Comparison of ENCODE assay signal across 1 cellular context in genomic region chr12:6873094-6874006, GRCh38.
A peak's percentile ranks its signal among the peaks of the same experiment; 100 is the strongest.
TF ChIP-seq lines count a peak whose summit lies in the region.

SPSB2 (minus strand) TSS chr12:6873303; CDS start chr12:6872901, 402 bp downstream.

TF ChIP-seq in SK-N-SH, 30 proteins besides CTCF, POLR2A, EP300 and RAD21 (continued from another document):
- TF ChIP-seq TEAD4 (IDR thresholded peaks at IDR 0.05; ENCODE audit: borderline replicate concordance, insufficient read depth), result no peak
- TF ChIP-seq, protein P1, sequence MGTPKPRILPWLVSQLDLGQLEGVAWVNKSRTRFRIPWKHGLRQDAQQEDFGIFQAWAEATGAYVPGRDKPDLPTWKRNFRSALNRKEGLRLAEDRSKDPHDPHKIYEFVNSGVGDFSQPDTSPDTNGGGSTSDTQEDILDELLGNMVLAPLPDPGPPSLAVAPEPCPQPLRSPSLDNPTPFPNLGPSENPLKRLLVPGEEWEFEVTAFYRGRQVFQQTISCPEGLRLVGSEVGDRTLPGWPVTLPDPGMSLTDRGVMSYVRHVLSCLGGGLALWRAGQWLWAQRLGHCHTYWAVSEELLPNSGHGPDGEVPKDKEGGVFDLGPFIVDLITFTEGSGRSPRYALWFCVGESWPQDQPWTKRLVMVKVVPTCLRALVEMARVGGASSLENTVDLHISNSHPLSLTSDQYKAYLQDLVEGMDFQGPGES (IDR thresholded peaks at IDR 0.05; ENCODE audit: low read depth, low read length), result no peak
- TF ChIP-seq MXI1 (IDR thresholded peaks at IDR 0.05; ENCODE audit: low read depth, low read length), result no peak
- peak; percentile 58; the same call in 1 of the 2 replicates for TF ChIP-seq ELF1 (IDR thresholded peaks at IDR 0.05)
- peak; percentile 69 for TF ChIP-seq GABPA (IDR thresholded peaks at IDR 0.05; ENCODE audit: low read depth)
- TF ChIP-seq RCOR1 (IDR thresholded peaks at IDR 0.05; ENCODE audit: low read length), result no peak
- TF ChIP-seq GATA2 (CRISPR knock-in tag; IDR thresholded peaks at IDR 0.05), result no peak
- TF ChIP-seq, protein P2, sequence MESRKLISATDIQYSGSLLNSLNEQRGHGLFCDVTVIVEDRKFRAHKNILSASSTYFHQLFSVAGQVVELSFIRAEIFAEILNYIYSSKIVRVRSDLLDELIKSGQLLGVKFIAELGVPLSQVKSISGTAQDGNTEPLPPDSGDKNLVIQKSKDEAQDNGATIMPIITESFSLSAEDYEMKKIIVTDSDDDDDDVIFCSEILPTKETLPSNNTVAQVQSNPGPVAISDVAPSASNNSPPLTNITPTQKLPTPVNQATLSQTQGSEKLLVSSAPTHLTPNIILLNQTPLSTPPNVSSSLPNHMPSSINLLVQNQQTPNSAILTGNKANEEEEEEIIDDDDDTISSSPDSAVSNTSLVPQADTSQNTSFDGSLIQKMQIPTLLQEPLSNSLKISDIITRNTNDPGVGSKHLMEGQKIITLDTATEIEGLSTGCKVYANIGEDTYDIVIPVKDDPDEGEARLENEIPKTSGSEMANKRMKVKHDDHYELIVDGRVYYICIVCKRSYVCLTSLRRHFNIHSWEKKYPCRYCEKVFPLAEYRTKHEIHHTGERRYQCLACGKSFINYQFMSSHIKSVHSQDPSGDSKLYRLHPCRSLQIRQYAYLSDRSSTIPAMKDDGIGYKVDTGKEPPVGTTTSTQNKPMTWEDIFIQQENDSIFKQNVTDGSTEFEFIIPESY (IDR thresholded peaks at IDR 0.05; ENCODE audit: borderline replicate concordance, low read depth), result no peak
- TF ChIP-seq CHD2 (IDR thresholded peaks at IDR 0.05; ENCODE audit: low read length, partially characterized antibody), result peak; percentile 62
